26 cellular contexts compared by ENCODE assay signal in the genomic region with DNA sequence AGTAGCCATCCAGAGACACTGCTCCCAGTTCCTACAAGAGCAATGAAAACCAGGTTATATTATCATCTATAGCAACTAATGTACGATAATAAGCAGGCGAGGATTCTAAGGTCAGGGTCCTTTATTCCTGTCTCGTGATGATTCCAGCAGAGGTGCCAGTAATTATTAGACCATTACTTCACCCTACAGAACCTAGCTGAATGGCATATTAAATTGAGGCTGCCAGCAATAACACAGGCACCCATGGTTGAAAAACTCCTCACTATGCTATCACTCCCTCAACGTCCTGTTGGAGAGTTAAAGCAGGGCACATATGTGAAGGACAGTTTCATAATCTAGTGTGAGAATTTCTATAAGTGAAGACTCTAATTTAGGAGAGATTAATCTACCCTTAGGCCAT.
"Had no signal": no experiment of that assay in that cellular context is flagged by ENCODE, and none has a peak within 500 bp of the region (broad histone marks: within the 10 kb centered on the region; RNA-seq: fewer than 3 reads in every experiment).

No MANE protein-coding gene starts in this region.

- H3K9me3 Mint-ChIP-seq: natural killer cell treated with Interleukin-12 subunit alpha and Interleukin-12 subunit beta and Interleukin-15 and Interleukin-18, amount 100 ng/mL, for 72 hours; stimulated activated naive B cell treated with anti-CD40 and anti-IgM and Interleukin-4, amounts not matched to agents 10 μg/mL and 1 μg/mL and 100 μg/mL, for 72 hours; stimulated activated naive CD8-positive, alpha-beta T cell treated with anti-CD3 and anti-CD28 coated beads, Interleukin-15, amount 100 ng/mL, for 72 hours had no signal

- H3K79me2 ChIP-seq: parathyroid adenoma had no signal

- H3K9ac ChIP-seq: parathyroid adenoma had no signal

- DNase-seq: cortex of kidney; dorsolateral prefrontal cortex; effector memory CD4-positive, alpha-beta T cell; gastrocnemius medialis; kidney glomerular epithelial cell; left lung; mesenchymal stem cell; midbrain; stimulated activated CD4-positive, alpha-beta T cell treated with anti-CD3 and anti-CD28 coated beads, Interleukin-15, amount 100 ng/mL, for 24 hours; stimulated activated CD4-positive, alpha-beta T cell treated with anti-CD3 and anti-CD28 coated beads, Interleukin-1b, Interleukin-23, amount 100 ng/mL, for 48 hours; stimulated activated CD4-positive, alpha-beta T cell treated with anti-CD3 and anti-CD28 coated beads, Interleukin-4, amount 100 ng/mL, for 24 hours; stimulated activated naive B cell treated with anti-CD40 and anti-IgM and Interleukin-4, amounts not matched to agents 10 μg/mL and 1 μg/mL and 100 μg/mL, for 72 hours; stimulated activated naive CD8-positive, alpha-beta T cell treated with anti-CD3 and anti-CD28 coated beads, Interleukin-15, amount 100 ng/mL, for 72 hours; testis; upper lobe of right lung had no signal

- H3K27me3 Mint-ChIP-seq: natural killer cell treated with Interleukin-12 subunit alpha and Interleukin-12 subunit beta and Interleukin-15 and Interleukin-18, amount 100 ng/mL, for 72 hours; stimulated activated naive CD8-positive, alpha-beta T cell treated with anti-CD3 and anti-CD28 coated beads, Interleukin-15, amount 100 ng/mL, for 72 hours had no signal

- H3K27me3 ChIP-seq: dorsolateral prefrontal cortex, esophagus muscularis mucosa, gastrocnemius medialis, hepatocyte, left lung, testis, tibial nerve, upper lobe of right lung, vagina had no signal

- H3K4me3 Mint-ChIP-seq: natural killer cell treated with Interleukin-12 subunit alpha and Interleukin-12 subunit beta and Interleukin-15 and Interleukin-18, amount 100 ng/mL, for 72 hours; stimulated activated naive B cell treated with anti-CD40 and anti-IgM and Interleukin-4, amounts not matched to agents 10 μg/mL and 1 μg/mL and 100 μg/mL, for 72 hours; stimulated activated naive CD8-positive, alpha-beta T cell treated with anti-CD3 and anti-CD28 coated beads, Interleukin-15, amount 100 ng/mL, for 72 hours had no signal

- H3K4me3 ChIP-seq: dorsolateral prefrontal cortex, esophagus muscularis mucosa, gastrocnemius medialis, hepatocyte, left lung, lung, prostate gland, spleen, testis, tibial nerve, upper lobe of right lung, vagina had no signal

- H3K27ac Mint-ChIP-seq: natural killer cell treated with Interleukin-12 subunit alpha and Interleukin-12 subunit beta and Interleukin-15 and Interleukin-18, amount 100 ng/mL, for 72 hours; stimulated activated naive B cell treated with anti-CD40 and anti-IgM and Interleukin-4, amounts not matched to agents 10 μg/mL and 1 μg/mL and 100 μg/mL, for 72 hours; stimulated activated naive CD8-positive, alpha-beta T cell treated with anti-CD3 and anti-CD28 coated beads, Interleukin-15, amount 100 ng/mL, for 72 hours had no signal

- H3K4me1 ChIP-seq: gastrocnemius medialis, left lung, parathyroid adenoma, prostate gland, spleen, upper lobe of right lung, vagina had no signal

- H2AFZ ChIP-seq: hepatocyte, parathyroid adenoma had no signal

- ATAC-seq: gastrocnemius medialis; left lung; natural killer cell treated with Interleukin-12 subunit alpha and Interleukin-12 subunit beta and Interleukin-15 and Interleukin-18, amount 100 ng/mL, for 72 hours; sciatic nerve; stimulated activated naive B cell treated with anti-CD40 and anti-IgM and Interleukin-4, amounts not matched to agents 10 μg/mL and 1 μg/mL and 100 μg/mL, for 72 hours; stimulated activated naive CD8-positive, alpha-beta T cell treated with anti-CD3 and anti-CD28 coated beads, Interleukin-15, amount 100 ng/mL, for 72 hours; upper lobe of right lung had no signal

- H3K4me2 ChIP-seq: hepatocyte had no signal

- H3K9me3 ChIP-seq: esophagus muscularis mucosa, gastrocnemius medialis, left lung, prostate gland, spleen, testis, tibial nerve, upper lobe of right lung, vagina had no signal

- H3K27ac ChIP-seq: epithelial cell of prostate, esophagus muscularis mucosa, gastrocnemius medialis, hepatocyte, left lung, parathyroid adenoma, prostate gland, spleen, testis, upper lobe of right lung, vagina had no signal
